22 cellular contexts compared by ENCODE assay signal in genomic region chr11:133892126-133892525, GRCh38. TPM values are rescaled to one million over a fixed set of nuclear protein-coding genes. Genes with fewer than 3 reads are reported as not detected.
"Had no signal": no experiment of that assay in that cellular context is flagged by ENCODE, and none has a peak within 500 bp of the region (broad histone marks: within the 10 kb centered on the region; RNA-seq: fewer than 3 reads in every experiment).

No MANE protein-coding gene starts in this region.

- H3K4me2 ChIP-seq: hepatocyte had no signal

- H3K9me3 ChIP-seq: esophagus squamous epithelium, ovary, right atrium auricular region, suprapubic skin, thyroid gland had no signal

- H3K27me3 ChIP-seq: hepatocyte, ovary, right atrium auricular region, thyroid gland had no signal

- H3K4me1 ChIP-seq: esophagus squamous epithelium, suprapubic skin, thyroid gland had no signal

- H3K4me3 ChIP-seq: esophagus squamous epithelium, hepatocyte, lung, ovary, right atrium auricular region, suprapubic skin, thyroid gland had no signal

- H3K27ac Mint-ChIP-seq: effector memory CD8-positive, alpha-beta T cell; nephron; type B pancreatic cell had no signal

- H3K9me3 Mint-ChIP-seq: effector memory CD8-positive, alpha-beta T cell; nephron; type B pancreatic cell had no signal

- DNase-seq: effector memory CD8-positive, alpha-beta T cell; esophagus squamous epithelium; foreskin fibroblast; kidney; left cardiac atrium; left ventricle myocardium superior; mesenchymal stem cell; naive B cell; ovary; small intestine; stimulated activated CD4-positive, alpha-beta T cell treated with anti-CD3 and anti-CD28 coated beads, Interleukin-12 subunit alpha, Interleukin-12 subunit beta, amount 100 ng/mL, for 4 hours; stimulated activated CD4-positive, alpha-beta T cell treated with anti-CD3 and anti-CD28 coated beads, Interleukin-2, amount 100 ng/mL, for 48 hours; stimulated activated naive CD8-positive, alpha-beta T cell treated with anti-CD3 and anti-CD28 coated beads, Interleukin-15, Interleukin-2, amounts not matched to agents 100 U/mL and 50 U/mL, for 24 hours; thyroid gland had no signal

- H3K36me3 Mint-ChIP-seq: naive B cell, type B pancreatic cell had no signal

- ATAC-seq: effector memory CD8-positive, alpha-beta T cell; left ventricle myocardium superior; stimulated activated naive CD8-positive, alpha-beta T cell treated with anti-CD3 and anti-CD28 coated beads, Interleukin-15, Interleukin-2, amounts not matched to agents 100 U/mL and 50 U/mL, for 24 hours had no signal

- H3K79me2 ChIP-seq: hepatocyte had no signal

- H3K4me3 Mint-ChIP-seq: effector memory CD8-positive, alpha-beta T cell; nephron; type B pancreatic cell had no signal

- H3K27ac ChIP-seq: esophagus squamous epithelium, hepatocyte, ovary, right atrium auricular region, suprapubic skin, thyroid gland had no signal

- H3K36me3 ChIP-seq: esophagus squamous epithelium, ovary, right atrium auricular region, suprapubic skin, thyroid gland had no signal

RNA-seq across cellular contexts. Expression of gene SPATA19, which starts 46.8 kb away (rescaled TPM):
- total RNA-seq: epithelial cell of proximal tubule, esophagus squamous epithelium, hepatocyte, kidney, left cardiac atrium, left ventricle myocardium superior, lung, ovary, posterior vena cava, right atrium auricular region, suprapubic skin had no signal
- polyA plus RNA-seq: hepatocyte, lung, ovary, small intestine had no signal
